In genomic region chr22:50304528-50305392, GRCh38 we compare ENCODE assay signal across 9 cellular contexts. TPM values are rescaled to one million over a fixed set of nuclear protein-coding genes. Genes with fewer than 3 reads are reported as not detected.
DNase-seq lines count a peak whose midpoint lies in the region; ATAC-seq and TF ChIP-seq lines count a peak whose summit lies in the region.
"Had no signal": no experiment of that assay in that cellular context is flagged by ENCODE, and none has a peak within 500 bp of the region (broad histone marks: within the 10 kb centered on the region; RNA-seq: fewer than 3 reads in every experiment).

No MANE protein-coding gene starts in this region.

- peaks cover 0 to 56% (median 24%) of the 10 kb centered on the region in 4 donors for H3K4me1 ChIP-seq in right lobe of liver
- H3K4me1 ChIP-seq in urinary bladder (ENCODE audit: insufficient read depth): peaks cover 2% of the 10 kb centered on the region

- DNase-seq in activated CD8-positive, alpha-beta memory T cell treated with anti-CD3 and anti-CD28 coated beads, Interleukin-2, amount 10 ng/mL, durations not matched to agents 7 days and 5 days: no peak
- no peak for DNase-seq in activated CD8-positive, alpha-beta memory T cell treated with anti-CD3 and anti-CD28 coated beads, Interleukin-2, amount 50 U/mL, for 4 hours
- peak; percentile 27 for DNase-seq in astrocyte of the spinal cord (ENCODE audit: low read depth, low spot score)
- no peak for DNase-seq in right lobe of liver
- DNase-seq in activated CD4-positive, CD25-positive, alpha-beta regulatory T cell treated with anti-CD3 and anti-CD28 coated beads, Interleukin-2, amount 50 U/mL, for 72 hours: no peak
- DNase-seq in iPS-NIHi11 (ENCODE audit: low spot score): no peak
- DNase-seq: DND-41 had no signal

- CTCF ChIA-PET in activated CD8-positive, alpha-beta memory T cell treated with anti-CD3 and anti-CD28 coated beads, Interleukin-2, amount 10 ng/mL, durations not matched to agents 7 days and 5 days (lab: Charles Lee): interaction anchor here (0.6 to 2.2 kb wide), 7 partner anchors 9 to 52 kb away, joined by 3 to 6 read pairs (median 3); no protein-coding TSS in a partner anchor

- ATAC-seq in activated CD8-positive, alpha-beta memory T cell treated with anti-CD3 and anti-CD28 coated beads, Interleukin-2, amount 10 ng/mL, durations not matched to agents 7 days and 5 days: no peak
- ATAC-seq in right lobe of liver (peak in 1 of 4 donors; percentile 0), GM18519 (IDR thresholded peaks at IDR 0.05; ENCODE audit: low FRiP score, unreplicated experiment) (no peak)

- H3K27ac ChIP-seq in right lobe of liver (peak overlapping the region; percentile 31 to 89 (median 73)), urinary bladder (ENCODE audit: low read depth) (peak overlapping the region; percentile 86)

- H3K4me3 Mint-ChIP-seq in activated CD8-positive, alpha-beta memory T cell treated with anti-CD3 and anti-CD28 coated beads, Interleukin-2, amount 10 ng/mL, durations not matched to agents 7 days and 5 days: no peak overlapping the region

- no peaks in the 10 kb centered on the region for H3K27me3 ChIP-seq in right lobe of liver

- no peaks in the 10 kb centered on the region for H3K9me3 Mint-ChIP-seq in activated CD8-positive, alpha-beta memory T cell treated with anti-CD3 and anti-CD28 coated beads, Interleukin-2, amount 10 ng/mL, durations not matched to agents 7 days and 5 days (ENCODE audit: low read depth)

- no peak for TF ChIP-seq POLR2A in right lobe of liver (IDR thresholded peaks at IDR 0.05)

- H3K27ac Mint-ChIP-seq in activated CD8-positive, alpha-beta memory T cell treated with anti-CD3 and anti-CD28 coated beads, Interleukin-2, amount 10 ng/mL, durations not matched to agents 7 days and 5 days: peak overlapping the region; percentile 49

- 45% methylated on average over 3 of the region's 22 CpGs for WGBS in right lobe of liver (ENCODE audit: insufficient coverage, low coverage, low lambda C conversion rate, missing lambda C conversion rate)
- WGBS in urinary bladder: 35% methylated on average over 22 of the region's 22 CpGs

- TF ChIP-seq CTCF in astrocyte of the spinal cord (IDR thresholded peaks at IDR 0.05; ENCODE audit: low read depth, low read length) (no peak), right lobe of liver (IDR thresholded peaks at IDR 0.05) (no peak)

- in situ Hi-C loops in astrocyte of the spinal cord (cut with HindIII; ENCODE audit: low sequenced_read_pairs): no loop called here

- intact Hi-C loops in right lobe of liver (cut with DNase I): no loop called here

- H3K9me3 ChIP-seq in right lobe of liver: no peaks in the 10 kb centered on the region

- H3K36me3 ChIP-seq in right lobe of liver: no peaks in the 10 kb centered on the region
- no peaks in the 10 kb centered on the region for H3K36me3 ChIP-seq in urinary bladder (ENCODE audit: insufficient read depth)

- H3K4me3 ChIP-seq in astrocyte of the spinal cord (ENCODE audit: low read depth, low read length) (peak overlapping the region; percentile 78), right lobe of liver (peak overlapping the region; percentile 71 to 91 (median 88)), urinary bladder (ENCODE audit: low read depth, low read length) (peak overlapping the region; percentile 3)

- H3K27me3 Mint-ChIP-seq in activated CD8-positive, alpha-beta memory T cell treated with anti-CD3 and anti-CD28 coated beads, Interleukin-2, amount 10 ng/mL, durations not matched to agents 7 days and 5 days: peaks cover 6% of the 10 kb centered on the region

- H3K36me3 Mint-ChIP-seq in activated CD8-positive, alpha-beta memory T cell treated with anti-CD3 and anti-CD28 coated beads, Interleukin-2, amount 10 ng/mL, durations not matched to agents 7 days and 5 days: no peaks in the 10 kb centered on the region

- peaks cover 16% of the 10 kb centered on the region for H3K4me1 Mint-ChIP-seq in activated CD8-positive, alpha-beta memory T cell treated with anti-CD3 and anti-CD28 coated beads, Interleukin-2, amount 10 ng/mL, durations not matched to agents 7 days and 5 days

RNA-seq across cellular contexts. Expression of gene PLXNB2, which starts 2.7 kb away (rescaled TPM):
- 10 to 100 TPM; 23.4 to 26.6 TPM for total RNA-seq in activated CD8-positive, alpha-beta memory T cell treated with anti-CD3 and anti-CD28 coated beads, Interleukin-2, amount 10 ng/mL, durations not matched to agents 7 days and 5 days
- total RNA-seq in right lobe of liver (100 to 1,000 TPM; 154 to 181 (median 161) TPM), urinary bladder (61.7 TPM)
- polyA plus RNA-seq in urinary bladder: 106 TPM

RNA-seq across cellular contexts. Expression of gene DENND6B, which starts 22.1 kb away (rescaled TPM):
- total RNA-seq in activated CD8-positive, alpha-beta memory T cell treated with anti-CD3 and anti-CD28 coated beads, Interleukin-2, amount 10 ng/mL, durations not matched to agents 7 days and 5 days: 1 to 10 TPM; 5.7 to 8.8 TPM
- total RNA-seq in right lobe of liver (1 to 10 TPM in 5 of 6 experiments, under 1 TPM in 1; 0.98 to 4.1 (median 1.9) TPM), urinary bladder (4.1 TPM)
- polyA plus RNA-seq in urinary bladder: 4.6 TPM

RNA-seq across cellular contexts. Expression of gene MAPK11, which starts 34.6 kb away (rescaled TPM):
- total RNA-seq in activated CD8-positive, alpha-beta memory T cell treated with anti-CD3 and anti-CD28 coated beads, Interleukin-2, amount 10 ng/mL, durations not matched to agents 7 days and 5 days: 10 to 100 TPM; 16.5 to 18.5 TPM
- 1 to 10 TPM; 1.7 to 6.4 (median 2.5) TPM for total RNA-seq in right lobe of liver
- 4.1 TPM for total RNA-seq in urinary bladder
- 13.6 TPM for polyA plus RNA-seq in urinary bladder

RNA-seq across cellular contexts. Expression of gene PPP6R2, which starts 38.4 kb away (rescaled TPM):
- total RNA-seq in activated CD8-positive, alpha-beta memory T cell treated with anti-CD3 and anti-CD28 coated beads, Interleukin-2, amount 10 ng/mL, durations not matched to agents 7 days and 5 days: 10 to 100 TPM; 78.7 to 98.0 TPM
- total RNA-seq in right lobe of liver (10 to 100 TPM; 38.3 to 80.3 (median 54.4) TPM), urinary bladder (31.1 TPM)
- 46.0 TPM for polyA plus RNA-seq in urinary bladder

RNA-seq across cellular contexts. Expression of gene MAPK12, which starts 43.3 kb away (rescaled TPM):
- total RNA-seq in activated CD8-positive, alpha-beta memory T cell treated with anti-CD3 and anti-CD28 coated beads, Interleukin-2, amount 10 ng/mL, durations not matched to agents 7 days and 5 days: 10 to 100 TPM; 13.9 to 15.8 TPM
- total RNA-seq in right lobe of liver (1 to 10 TPM; 2.1 to 7.6 (median 3.6) TPM), urinary bladder (9.3 TPM)
- 21.3 TPM for polyA plus RNA-seq in urinary bladder

Comparison
In these comparisons a context has a peak if more than half of its experiments do, and no peak if none do; other contexts are left out.
1. H3K4me3 ChIP-seq: peak in every context shown above with its lines; median percentile 88 in right lobe of liver; 78 in astrocyte of the spinal cord; 3 in urinary bladder.